In genomic region chr11:57116654-57117053, GRCh38 we compare ENCODE assay signal across 8 cellular contexts.
A peak's percentile ranks its signal among the peaks of the same experiment; 100 is the strongest.
DNase-seq lines count a peak whose midpoint lies in the region; ATAC-seq and TF ChIP-seq lines count a peak whose summit lies in the region.

No MANE protein-coding gene starts in this region.

- H3K4me1 ChIP-seq in iPS DF 6.9 (ENCODE audit: control insufficient read depth, insufficient read depth, low read length) = no peaks in the 10 kb centered on the region
- H3K4me1 ChIP-seq in tibial artery = no peaks in the 10 kb centered on the region

- H3K9me3 Mint-ChIP-seq in activated T-helper 17 cell treated with anti-CD3 and anti-CD28 coated beads, Interleukin-2, amount 50 U/mL, for 72 hours = no peaks in the 10 kb centered on the region

- H3K27me3 Mint-ChIP-seq in activated T-helper 17 cell treated with anti-CD3 and anti-CD28 coated beads, Interleukin-2, amount 50 U/mL, for 72 hours = peaks cover 11% of the 10 kb centered on the region

- H3K27ac ChIP-seq in iPS DF 6.9 (ENCODE audit: low read length) (no peak overlapping the region), tibial artery (no peak overlapping the region)

- H3K27ac Mint-ChIP-seq in activated T-helper 17 cell treated with anti-CD3 and anti-CD28 coated beads, Interleukin-2, amount 50 U/mL, for 72 hours = no peak overlapping the region

- no peak overlapping the region for H3K4me3 Mint-ChIP-seq in activated T-helper 17 cell treated with anti-CD3 and anti-CD28 coated beads, Interleukin-2, amount 50 U/mL, for 72 hours

- intact Hi-C loops in tibial artery (cut with DNase I; ENCODE audit: low total_unique reads) = loop anchor here (10.0 kb wide), 1 partner anchor 62 kb away; no protein-coding TSS in a partner anchor

- H3K36me3 Mint-ChIP-seq in activated T-helper 17 cell treated with anti-CD3 and anti-CD28 coated beads, Interleukin-2, amount 50 U/mL, for 72 hours (ENCODE audit: low read depth) = no peaks in the 10 kb centered on the region

- no peaks in the 10 kb centered on the region for H3K9me3 ChIP-seq in iPS DF 6.9 (ENCODE audit: control insufficient read depth, insufficient read depth, low read length)
- no peaks in the 10 kb centered on the region for H3K9me3 ChIP-seq in tibial artery

- WGBS in iPS DF 6.9 (ENCODE audit: insufficient coverage, insufficient read length) = no CpG with 5 or more reads among the region's 5 CpGs

- H3K36me3 ChIP-seq in iPS DF 6.9 (ENCODE audit: control insufficient read depth, insufficient read depth, low read length) = no peaks in the 10 kb centered on the region
- no peaks in the 10 kb centered on the region for H3K36me3 ChIP-seq in tibial artery

- H3K4me3 ChIP-seq in iPS DF 6.9 (ENCODE audit: low read length) = no peak overlapping the region
- H3K4me3 ChIP-seq in tibial artery = no peak overlapping the region

- peak; percentile 66 for ATAC-seq in GM19463 (IDR thresholded peaks at IDR 0.05; ENCODE audit: unreplicated experiment)
- ATAC-seq in activated T-helper 17 cell treated with anti-CD3 and anti-CD28 coated beads, Interleukin-2, amount 50 U/mL, for 72 hours (replicated peaks) = peak; percentile 19

- DNase-seq in DMS53 (lab: John Stamatoyannopoulos, UW) = peak; percentile 63
- DNase-seq in NAMALWA (ENCODE audit: low spot score) = peak; percentile 53
- peak; percentile 16 for DNase-seq in iPS DF 6.9 (ENCODE audit: low read depth, low spot score)
- peak in 1 of 2 donors; percentile 28 for DNase-seq in tibial artery
- DNase-seq in mesenteric fat pad (ENCODE audit: low spot score) = no peak
- no peak for DNase-seq in stimulated activated naive CD4-positive, alpha-beta T cell (lab: John Stamatoyannopoulos, UW)

- no peaks in the 10 kb centered on the region for H3K4me1 Mint-ChIP-seq in activated T-helper 17 cell treated with anti-CD3 and anti-CD28 coated beads, Interleukin-2, amount 50 U/mL, for 72 hours

- TF ChIP-seq CTCF in tibial artery (IDR thresholded peaks at IDR 0.05) = peak; percentile 22 to 43

- H3K27me3 ChIP-seq in iPS DF 6.9 (ENCODE audit: control insufficient read depth, insufficient read depth, low read length) (no peaks in the 10 kb centered on the region), tibial artery (no peaks in the 10 kb centered on the region)

Comparison
In these comparisons a context has a peak if more than half of its experiments do, and no peak if none do; other contexts are left out.
1. DNase-seq: peak in DMS53 (single experiment), NAMALWA (single experiment) and iPS DF 6.9 (single experiment); none in mesenteric fat pad (single experiment) and stimulated activated naive CD4-positive, alpha-beta T cell (0 of 6).